Comparison of ENCODE assay signal across 8 cellular contexts in the genomic region with DNA sequence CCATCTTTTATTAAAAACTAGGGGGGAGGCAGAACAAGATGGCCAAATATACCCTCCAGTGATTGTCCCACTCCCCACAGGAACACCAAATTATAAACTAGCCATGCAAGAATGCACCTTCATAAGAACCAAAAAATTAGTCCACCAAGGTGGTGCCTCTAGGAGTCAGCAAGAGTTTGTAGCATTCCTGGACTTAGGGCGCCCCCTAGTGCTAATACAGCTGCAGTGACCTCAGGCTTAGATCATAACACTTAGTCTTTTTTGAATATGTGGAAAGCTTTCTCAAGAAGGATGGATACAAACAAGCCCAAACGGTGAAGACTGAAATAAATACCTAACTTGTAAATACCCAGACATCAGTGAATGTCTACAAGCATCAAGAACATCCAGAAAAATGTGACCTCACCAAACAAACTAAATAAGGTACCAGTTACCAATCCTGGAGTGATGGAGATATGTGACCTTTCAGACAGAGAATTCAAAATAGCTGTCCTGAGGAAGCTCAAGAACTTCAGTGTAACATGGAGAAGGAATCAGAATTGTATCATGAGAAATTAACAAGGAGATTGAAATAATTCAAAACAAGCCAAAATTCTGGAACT. TPM values are rescaled to one million over a fixed set of nuclear protein-coding genes. Genes with fewer than 3 reads are reported as not detected.
DNase-seq lines count a peak whose midpoint lies in the region; ATAC-seq lines count a peak whose summit lies in the region.

No MANE protein-coding gene starts in this region.

- peak; percentile 97 for ATAC-seq in GM19043 (IDR thresholded peaks at IDR 0.05; ENCODE audit: low read depth, unreplicated experiment)
- ATAC-seq in HG03175 (IDR thresholded peaks at IDR 0.05; ENCODE audit: unreplicated experiment), result peak; percentile 99
- peak; percentile 84 to 88 for ATAC-seq in activated CD4-positive, CD25-positive, alpha-beta regulatory T cell treated with anti-CD3 and anti-CD28 coated beads, Interleukin-2, amount 50 U/mL, for 24 hours
- peak; percentile 95 for ATAC-seq in left colon

- peak; percentile 82 for DNase-seq in AG20443 (ENCODE audit: low spot score)
- DNase-seq in NCI-H345 treated with DMSO at 0.1 percent for 48 hours (lab: John Stamatoyannopoulos, UW; ENCODE audit: unreplicated experiment), result peak; percentile 51
- DNase-seq in cerebellar cortex (ENCODE audit: low spot score), result peak; percentile 85
- peak; percentile 53 to 82 for DNase-seq in left colon
- peak; percentile 64 to 71 for DNase-seq in stimulated activated CD4-positive, alpha-beta T cell treated with anti-CD3 and anti-CD28 coated beads, Interleukin-4, amount 100 ng/mL, for 48 hours (ENCODE audit: low read depth in 2 of 2)

- intact Hi-C loops in left colon (cut with DNase I, micrococcal nuclease), result no loop called here

RNA-seq across cellular contexts. Expression of a gene that starts 19.3 kb away (rescaled TPM):
- 10 to 100 TPM; 75.2 to 81.1 TPM for total RNA-seq in left colon

RNA-seq across cellular contexts. Expression of a gene that starts 19.4 kb away (rescaled TPM):
- 1 to 10 TPM; 4.9 to 5.7 TPM for total RNA-seq in left colon

Comparison
In these comparisons a context has a peak if more than half of its experiments do, and no peak if none do; other contexts are left out.
1. Peak in every context shown above with its lines: DNase-seq and ATAC-seq.